ENCODE assay signal across 19 cellular contexts in genomic region chr11:18050853-18051252, GRCh38.
"Had no signal": no experiment of that assay in that cellular context is flagged by ENCODE, and none has a peak within 500 bp of the region (broad histone marks: within the 10 kb centered on the region; RNA-seq: fewer than 3 reads in every experiment).

No MANE protein-coding gene starts in this region.

- H3K4me3 Mint-ChIP-seq: endodermal cell; immature natural killer cell; natural killer cell treated with Interleukin-12 subunit alpha and Interleukin-12 subunit beta and Interleukin-15 and Interleukin-18, amount 100 ng/mL, for 72 hours; neural progenitor cell had no signal

- H3K4me1 Mint-ChIP-seq: endodermal cell, immature natural killer cell had no signal

- H3K36me3 Mint-ChIP-seq: natural killer cell treated with Interleukin-12 subunit alpha and Interleukin-12 subunit beta and Interleukin-15 and Interleukin-18, amount 100 ng/mL, for 72 hours; neural progenitor cell had no signal

- H3K27ac Mint-ChIP-seq: endodermal cell; natural killer cell treated with Interleukin-12 subunit alpha and Interleukin-12 subunit beta and Interleukin-15 and Interleukin-18, amount 100 ng/mL, for 72 hours; neural progenitor cell; progenitor cell of endocrine pancreas had no signal

- ATAC-seq: foreskin keratinocyte; left lung; lower lobe of right lung; natural killer cell treated with Interleukin-12 subunit alpha and Interleukin-12 subunit beta and Interleukin-15 and Interleukin-18, amount 100 ng/mL, for 72 hours; pancreas; right cardiac atrium had no signal

- DNase-seq: effector CD4-positive, alpha-beta T cell; endodermal cell; erythroblast; foreskin keratinocyte; immature natural killer cell; left lung; lower lobe of right lung; mesenchymal stem cell; midbrain; nucleus accumbens; pancreas; right cardiac atrium; small intestine; stimulated activated CD4-positive, alpha-beta T cell treated with anti-CD3 and anti-CD28 coated beads, Interleukin-12 subunit alpha, Interleukin-12 subunit beta, amount 100 ng/mL, for 4 hours; stimulated activated naive CD4-positive, alpha-beta T cell treated with Interleukin-2 at 50 U/mL for 16 hours; trophoblast cell had no signal

- H3K9me3 Mint-ChIP-seq: endodermal cell; natural killer cell treated with Interleukin-12 subunit alpha and Interleukin-12 subunit beta and Interleukin-15 and Interleukin-18, amount 100 ng/mL, for 72 hours had no signal
